ENCODE assay signal across 8 cellular contexts in the genomic region with DNA sequence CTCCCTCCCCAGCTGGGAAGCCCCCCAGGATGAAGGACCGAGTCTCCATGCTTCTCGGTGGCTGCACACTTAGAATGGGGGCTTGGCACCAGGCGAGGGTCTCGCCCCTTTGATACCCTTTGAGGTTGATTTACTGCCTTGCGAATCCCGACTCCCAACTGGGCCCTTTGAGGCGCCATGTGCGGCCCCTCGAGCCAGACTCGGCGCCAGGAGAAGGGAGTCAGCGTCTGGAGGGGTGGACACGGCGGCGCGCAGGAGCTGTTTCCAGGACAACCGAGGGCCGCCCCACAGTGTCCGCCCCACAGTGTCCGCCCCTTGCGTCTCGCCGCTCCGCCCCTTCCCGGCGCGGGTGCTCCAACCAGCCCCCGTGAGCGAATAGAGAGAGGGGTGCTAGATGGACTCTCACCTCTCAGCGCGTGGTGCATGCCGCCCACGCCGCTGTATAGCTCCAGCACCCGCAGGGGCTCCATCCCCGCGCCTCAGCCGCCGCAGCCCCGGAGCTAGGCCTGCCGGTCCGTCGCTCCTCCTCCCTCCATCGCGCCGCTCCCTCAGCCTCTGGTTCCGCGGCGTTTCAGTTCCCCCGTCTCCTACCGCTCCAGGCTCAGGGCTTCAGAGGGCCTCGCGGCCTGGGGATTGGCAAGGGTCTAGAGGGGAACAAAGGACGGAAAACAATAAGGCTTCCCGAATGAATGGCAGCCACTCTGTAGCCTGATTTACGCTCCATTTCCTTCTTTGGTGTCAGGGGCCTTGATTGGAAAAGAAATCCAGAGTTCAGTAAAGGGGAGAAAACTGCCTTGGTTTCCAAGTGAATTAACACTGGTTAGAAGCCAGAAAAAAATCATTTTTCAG. TPM values are rescaled to one million over a fixed set of nuclear protein-coding genes. Genes with fewer than 3 reads are reported as not detected.
DNase-seq lines count a peak whose midpoint lies in the region; ATAC-seq and TF ChIP-seq lines count a peak whose summit lies in the region.

A gene with protein sequence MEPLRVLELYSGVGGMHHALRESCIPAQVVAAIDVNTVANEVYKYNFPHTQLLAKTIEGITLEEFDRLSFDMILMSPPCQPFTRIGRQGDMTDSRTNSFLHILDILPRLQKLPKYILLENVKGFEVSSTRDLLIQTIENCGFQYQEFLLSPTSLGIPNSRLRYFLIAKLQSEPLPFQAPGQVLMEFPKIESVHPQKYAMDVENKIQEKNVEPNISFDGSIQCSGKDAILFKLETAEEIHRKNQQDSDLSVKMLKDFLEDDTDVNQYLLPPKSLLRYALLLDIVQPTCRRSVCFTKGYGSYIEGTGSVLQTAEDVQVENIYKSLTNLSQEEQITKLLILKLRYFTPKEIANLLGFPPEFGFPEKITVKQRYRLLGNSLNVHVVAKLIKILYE (minus strand): TSS at position 508 of the 849 bp plus-strand sequence. CDS start 38 bp downstream, at position 470.

- no peaks in the 10 kb centered on the region for H3K9me3 Mint-ChIP-seq in dendritic cell treated with granulocyte-macrophage colony-stimulating factor and Interleukin-4, amounts not matched to agents 40 ng/mL and 50 ng/mL, for 4 days

- H3K36me3 ChIP-seq in liver (ENCODE audit: control insufficient read depth in 4 of 4, insufficient read depth in 3 of 4, low read depth in 1 of 4, low read length in 3 of 4) = no peaks in the 10 kb centered on the region

- H3K27ac ChIP-seq in liver (ENCODE audit: low read depth in 1 of 2, low read length in 2 of 2) = peak within 1 kb of the TSS; percentile 86 to 91

- H3K4me1 ChIP-seq in liver (ENCODE audit: control insufficient read depth in 4 of 4, insufficient read depth in 4 of 4, low read length in 3 of 4) = peaks cover 0 to 11% (median 4%) of the 10 kb centered on the region in 4 donors

- H3K36me3 Mint-ChIP-seq in dendritic cell treated with granulocyte-macrophage colony-stimulating factor and Interleukin-4, amounts not matched to agents 40 ng/mL and 50 ng/mL, for 4 days (ENCODE audit: low read depth) = peaks cover 11% of the 10 kb centered on the region

- peaks cover 60% of the 10 kb centered on the region for H3K4me1 Mint-ChIP-seq in dendritic cell treated with granulocyte-macrophage colony-stimulating factor and Interleukin-4, amounts not matched to agents 40 ng/mL and 50 ng/mL, for 4 days (ENCODE audit: low read depth)

- peak in 1 of 2 donors; percentile 54 for TF ChIP-seq RAD21 in liver (IDR thresholded peaks at IDR 0.05)

- peak within 1 kb of the TSS; percentile 99 for H3K27ac Mint-ChIP-seq in dendritic cell treated with granulocyte-macrophage colony-stimulating factor and Interleukin-4, amounts not matched to agents 40 ng/mL and 50 ng/mL, for 4 days

- H3K4me3 ChIP-seq in AG10803 (ENCODE audit: low read length) = peak within 1 kb of the TSS; percentile 71
- H3K4me3 ChIP-seq in liver (ENCODE audit: low read depth in 1 of 3, low read length in 3 of 3) = peak within 1 kb of the TSS; percentile 77 to 84 (median 82)

- H3K9ac ChIP-seq in liver (ENCODE audit: low read depth in 1 of 2, low read length in 2 of 2) = peak within 1 kb of the TSS; percentile 42 to 60

- intact Hi-C loops in dendritic cell treated with granulocyte-macrophage colony-stimulating factor and Interleukin-4, amounts not matched to agents 40 ng/mL and 50 ng/mL, for 4 days (cut with micrococcal nuclease) = loop anchor here (1.0 to 5.0 kb wide), 3 partner anchors 15 to 74 kb away; partner anchors contain the start of gene CUBN

- ATAC-seq in GM18907 (IDR thresholded peaks at IDR 0.05; ENCODE audit: unreplicated experiment) = peak; percentile 95
- peak; percentile 93 for ATAC-seq in HG03135 (IDR thresholded peaks at IDR 0.05; ENCODE audit: unreplicated experiment)

- WGBS in liver = 2% methylated on average over 56 of the region's 56 CpGs

- peak; percentile 92 for DNase-seq in AG10803 (ENCODE audit: low read depth)
- DNase-seq in NCI-H510A treated with DMSO at 0.1 percent for 48 hours (lab: John Stamatoyannopoulos, UW) = peak; percentile 74
- peak; percentile 70 to 73 for DNase-seq in activated CD4-positive, alpha-beta T cell treated with anti-CD3 and anti-CD28 coated beads, Interleukin-2, amount 50 U/mL, for 24 hours (ENCODE audit: low read depth in 1 of 2, low spot score in 1 of 2)
- peak; percentile 71 to 76 for DNase-seq in stimulated activated CD4-positive, alpha-beta T cell treated with anti-CD3 and anti-CD28 coated beads, Interleukin-2, amount 100 ng/mL, for 48 hours

- TF ChIP-seq CTCF in AG10803 (conservative IDR thresholded peaks at IDR 0.05; ENCODE audit: low read length) (no peak), liver (IDR thresholded peaks at IDR 0.05; ENCODE audit: low read depth, low read length, missing input control) (no peak)

- no peaks in the 10 kb centered on the region for H3K9me3 ChIP-seq in liver (ENCODE audit: control insufficient read depth in 4 of 4, low read length in 3 of 4)

- H3K27me3 Mint-ChIP-seq in dendritic cell treated with granulocyte-macrophage colony-stimulating factor and Interleukin-4, amounts not matched to agents 40 ng/mL and 50 ng/mL, for 4 days = no peaks in the 10 kb centered on the region

- peak within 1 kb of the TSS; percentile 96 for H3K4me3 Mint-ChIP-seq in dendritic cell treated with granulocyte-macrophage colony-stimulating factor and Interleukin-4, amounts not matched to agents 40 ng/mL and 50 ng/mL, for 4 days

- no peaks in the 10 kb centered on the region for H3K27me3 ChIP-seq in liver (ENCODE audit: control insufficient read depth in 4 of 4, insufficient read depth in 4 of 4, low read length in 3 of 4)

TF ChIP-seq in liver, 16 proteins besides CTCF, POLR2A, EP300 and RAD21:
- peak; percentile 53 for TF ChIP-seq SP1 (IDR thresholded peaks at IDR 0.05)
- peak; percentile 53 to 85 for TF ChIP-seq GABPA (IDR thresholded peaks at IDR 0.05 in 1 of 2, conservative IDR thresholded peaks at IDR 0.05 in 1 of 2)
- TF ChIP-seq EGR1 (IDR thresholded peaks at IDR 0.05; ENCODE audit: low read depth in 2 of 2) = peak; percentile 24 to 46
- peak; percentile 38 for TF ChIP-seq MAX (IDR thresholded peaks at IDR 0.05)
- TF ChIP-seq, protein P1, sequence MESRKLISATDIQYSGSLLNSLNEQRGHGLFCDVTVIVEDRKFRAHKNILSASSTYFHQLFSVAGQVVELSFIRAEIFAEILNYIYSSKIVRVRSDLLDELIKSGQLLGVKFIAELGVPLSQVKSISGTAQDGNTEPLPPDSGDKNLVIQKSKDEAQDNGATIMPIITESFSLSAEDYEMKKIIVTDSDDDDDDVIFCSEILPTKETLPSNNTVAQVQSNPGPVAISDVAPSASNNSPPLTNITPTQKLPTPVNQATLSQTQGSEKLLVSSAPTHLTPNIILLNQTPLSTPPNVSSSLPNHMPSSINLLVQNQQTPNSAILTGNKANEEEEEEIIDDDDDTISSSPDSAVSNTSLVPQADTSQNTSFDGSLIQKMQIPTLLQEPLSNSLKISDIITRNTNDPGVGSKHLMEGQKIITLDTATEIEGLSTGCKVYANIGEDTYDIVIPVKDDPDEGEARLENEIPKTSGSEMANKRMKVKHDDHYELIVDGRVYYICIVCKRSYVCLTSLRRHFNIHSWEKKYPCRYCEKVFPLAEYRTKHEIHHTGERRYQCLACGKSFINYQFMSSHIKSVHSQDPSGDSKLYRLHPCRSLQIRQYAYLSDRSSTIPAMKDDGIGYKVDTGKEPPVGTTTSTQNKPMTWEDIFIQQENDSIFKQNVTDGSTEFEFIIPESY (IDR thresholded peaks at IDR 0.05) = no peak
- TF ChIP-seq HNF4G (IDR thresholded peaks at IDR 0.05) = no peak
- TF ChIP-seq, protein P2, sequence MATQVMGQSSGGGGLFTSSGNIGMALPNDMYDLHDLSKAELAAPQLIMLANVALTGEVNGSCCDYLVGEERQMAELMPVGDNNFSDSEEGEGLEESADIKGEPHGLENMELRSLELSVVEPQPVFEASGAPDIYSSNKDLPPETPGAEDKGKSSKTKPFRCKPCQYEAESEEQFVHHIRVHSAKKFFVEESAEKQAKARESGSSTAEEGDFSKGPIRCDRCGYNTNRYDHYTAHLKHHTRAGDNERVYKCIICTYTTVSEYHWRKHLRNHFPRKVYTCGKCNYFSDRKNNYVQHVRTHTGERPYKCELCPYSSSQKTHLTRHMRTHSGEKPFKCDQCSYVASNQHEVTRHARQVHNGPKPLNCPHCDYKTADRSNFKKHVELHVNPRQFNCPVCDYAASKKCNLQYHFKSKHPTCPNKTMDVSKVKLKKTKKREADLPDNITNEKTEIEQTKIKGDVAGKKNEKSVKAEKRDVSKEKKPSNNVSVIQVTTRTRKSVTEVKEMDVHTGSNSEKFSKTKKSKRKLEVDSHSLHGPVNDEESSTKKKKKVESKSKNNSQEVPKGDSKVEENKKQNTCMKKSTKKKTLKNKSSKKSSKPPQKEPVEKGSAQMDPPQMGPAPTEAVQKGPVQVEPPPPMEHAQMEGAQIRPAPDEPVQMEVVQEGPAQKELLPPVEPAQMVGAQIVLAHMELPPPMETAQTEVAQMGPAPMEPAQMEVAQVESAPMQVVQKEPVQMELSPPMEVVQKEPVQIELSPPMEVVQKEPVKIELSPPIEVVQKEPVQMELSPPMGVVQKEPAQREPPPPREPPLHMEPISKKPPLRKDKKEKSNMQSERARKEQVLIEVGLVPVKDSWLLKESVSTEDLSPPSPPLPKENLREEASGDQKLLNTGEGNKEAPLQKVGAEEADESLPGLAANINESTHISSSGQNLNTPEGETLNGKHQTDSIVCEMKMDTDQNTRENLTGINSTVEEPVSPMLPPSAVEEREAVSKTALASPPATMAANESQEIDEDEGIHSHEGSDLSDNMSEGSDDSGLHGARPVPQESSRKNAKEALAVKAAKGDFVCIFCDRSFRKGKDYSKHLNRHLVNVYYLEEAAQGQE (IDR thresholded peaks at IDR 0.05) = peak; percentile 53
- TF ChIP-seq YY1 (IDR thresholded peaks at IDR 0.05) = peak; percentile 87

RNA-seq across cellular contexts. Expression of the gene that starts here (rescaled TPM):
- 1 to 10 TPM; 1.7 to 2.4 TPM for total RNA-seq in liver
- under 1 TPM; 0.38 to 0.43 TPM for polyA plus RNA-seq in liver

Comparison
In these comparisons a context has a peak if more than half of its experiments do, and no peak if none do; other contexts are left out.
1. Peak in every context shown above with its lines: DNase-seq, ATAC-seq, H3K4me3 ChIP-seq and H3K27ac ChIP-seq.